ENCODE assay signal across 13 cellular contexts in the genomic region with DNA sequence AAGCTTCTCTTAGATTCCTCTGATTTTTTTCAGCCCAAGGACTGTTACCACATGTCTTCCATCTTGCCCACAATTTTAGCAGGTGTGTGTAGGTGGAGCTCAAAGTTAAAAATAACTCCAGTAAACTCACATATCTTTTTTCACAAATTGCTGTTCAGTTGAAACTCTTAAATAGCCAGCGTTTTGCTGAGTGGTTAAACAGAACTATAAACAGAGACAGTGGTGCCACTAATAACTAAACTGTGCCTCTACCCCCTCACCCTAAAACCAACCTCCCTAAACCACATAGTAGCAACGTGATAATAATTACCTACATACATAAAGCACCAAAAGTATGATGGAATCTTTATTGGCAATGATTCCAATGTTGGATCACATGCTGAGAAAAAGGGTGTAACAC.
DNase-seq lines count a peak whose midpoint lies in the region; ATAC-seq and TF ChIP-seq lines count a peak whose summit lies in the region.
"Had no signal": no experiment of that assay in that cellular context is flagged by ENCODE, and none has a peak within 500 bp of the region (broad histone marks: within the 10 kb centered on the region; RNA-seq: fewer than 3 reads in every experiment).

No MANE protein-coding gene starts in this region.

- no TSS peak for BruUV-seq in A673 (replicated peaks; lab: Mats Ljungman, UMichigan)

- H3K4me1 ChIP-seq in A673 (ENCODE audit: insufficient read depth, low read length, poor library complexity, severe bottlenecking), result peaks cover 5% of the 10 kb centered on the region
- H3K4me1 ChIP-seq: parathyroid adenoma, uterus had no signal

- no peaks in the 10 kb centered on the region for H3K36me3 ChIP-seq in A673 (ENCODE audit: insufficient read depth, low read length, poor library complexity, severe bottlenecking)
- H3K36me3 ChIP-seq: uterus had no signal

- in situ Hi-C loops in GM13976 (cut with MboI; ENCODE audit: low sequenced_read_pairs, unreplicated experiment), result no loop called here

- peak; percentile 85 for ATAC-seq in GM19397 (IDR thresholded peaks at IDR 0.05; ENCODE audit: unreplicated experiment)
- ATAC-seq in HG02678 (IDR thresholded peaks at IDR 0.05; ENCODE audit: unreplicated experiment), result peak; percentile 85
- ATAC-seq in HG03439 (IDR thresholded peaks at IDR 0.05; ENCODE audit: unreplicated experiment), result peak; percentile 83

- TF ChIP-seq CTCF in GM13976 (IDR thresholded peaks at IDR 0.05; ENCODE audit: borderline replicate concordance, control extremely low read depth, extremely low read depth, insufficient read depth, missing control alignments) (no peak), A673 (conservative IDR thresholded peaks at IDR 0.05; ENCODE audit: low read depth, low read length) (no peak)

- POLR2A ChIA-PET in A673 (lab: Charles Lee; ENCODE audit: low non-redundant PET), result no interaction called here

- no peaks in the 10 kb centered on the region for H3K9me3 ChIP-seq in A673 (ENCODE audit: low read depth, low read length, poor library complexity, severe bottlenecking)
- H3K9me3 ChIP-seq: uterus had no signal

- H3K27me3 ChIP-seq in A673 (replicated peaks; ENCODE audit: insufficient read depth, low read depth, low read length, poor library complexity), result no peaks in the 10 kb centered on the region
- H3K27me3 ChIP-seq: uterus had no signal

- H3K4me3 ChIP-seq in A673 (ENCODE audit: low read depth, low read length, poor library complexity, severe bottlenecking), result no peak overlapping the region
- H3K4me3 ChIP-seq: coronary artery, uterus had no signal

- DNase-seq in GM13976 (ENCODE audit: low spot score) (peak; percentile 4), T-helper 2 cell (no peak), NCI-H1048 (lab: John Stamatoyannopoulos, UW) (no peak), NCI-H748 treated with DMSO at 0.1 percent for 48 hours (lab: John Stamatoyannopoulos, UW) (no peak), A673 (ENCODE audit: low spot score) (no peak)
- DNase-seq: activated CD8-positive, alpha-beta memory T cell treated with anti-CD3 and anti-CD28 coated beads, Interleukin-2, amount 50 U/mL, for 4 hours; NCI-H226; uterus had no signal

- CTCF ChIA-PET in A673 (lab: Charles Lee), result no interaction called here

- intact Hi-C loops in A673 (cut with micrococcal nuclease; ENCODE audit: unreplicated experiment), result no loop called here

- H3K27ac ChIP-seq in A673 (ENCODE audit: low read depth, low read length, poor library complexity, severe bottlenecking), result no peak overlapping the region
- H3K27ac ChIP-seq: coronary artery, parathyroid adenoma, uterus had no signal
